9 cellular contexts compared by ENCODE assay signal in the genomic region with DNA sequence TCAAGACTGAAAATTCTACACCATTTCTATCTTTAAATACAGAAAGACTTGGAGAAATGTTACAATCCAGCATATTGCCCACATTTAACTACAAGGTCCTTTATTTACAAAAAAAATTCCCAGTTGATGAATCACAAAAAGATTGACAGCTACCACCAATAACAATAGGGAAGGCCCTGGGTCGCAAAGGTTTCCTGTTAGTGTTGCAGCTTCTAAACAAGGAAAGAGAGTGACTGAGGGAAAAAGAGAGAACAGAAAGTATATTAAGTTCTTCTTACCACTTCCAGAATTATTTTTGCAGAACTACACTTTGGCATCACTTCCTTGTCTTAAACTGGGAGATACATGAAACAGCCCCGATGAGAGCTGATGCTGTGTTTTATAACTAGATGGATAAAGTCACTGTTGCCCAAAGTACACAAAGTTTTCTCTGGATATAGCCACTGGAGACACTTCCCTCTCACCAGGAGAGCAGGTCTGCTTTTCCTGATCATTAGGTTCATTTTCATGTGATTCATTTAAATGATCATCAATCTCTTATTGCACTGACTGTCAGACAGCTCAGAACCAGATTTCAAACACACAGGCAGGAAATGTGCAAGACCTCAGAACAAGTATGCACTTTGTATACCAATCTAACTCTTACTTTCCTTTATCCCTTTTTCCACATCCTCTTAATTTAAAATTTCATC. TPM values are rescaled to one million over a fixed set of nuclear protein-coding genes. Genes with fewer than 3 reads are reported as not detected.
A peak's percentile ranks its signal among the peaks of the same experiment; 100 is the strongest.
DNase-seq lines count a peak whose midpoint lies in the region; ATAC-seq, FAIRE-seq and TF ChIP-seq lines count a peak whose summit lies in the region.
"Had no signal": no experiment of that assay in that cellular context is flagged by ENCODE, and none has a peak within 500 bp of the region (broad histone marks: within the 10 kb centered on the region; RNA-seq: fewer than 3 reads in every experiment).

No MANE protein-coding gene starts in this region.

- no peaks in the 10 kb centered on the region for H3K36me3 Mint-ChIP-seq in activated CD8-positive, alpha-beta memory T cell treated with anti-CD3 and anti-CD28 coated beads, Interleukin-2, amount 10 ng/mL, durations not matched to agents 7 days and 5 days

- H3K4me1 ChIP-seq in HUES6 (ENCODE audit: control insufficient read depth, insufficient read depth, low read length) (peaks cover 18% of the 10 kb centered on the region), HepG2 (ENCODE audit: insufficient read depth, low read length) (peaks cover 18% of the 10 kb centered on the region)

- peak overlapping the region; percentile 60 for H3K27ac ChIP-seq in HUES6 (ENCODE audit: low read depth, low read length)
- H3K27ac ChIP-seq in brain microvascular endothelial cell, result peak overlapping the region; percentile 51
- H3K27ac ChIP-seq in HepG2 (ENCODE audit: extremely low read length, insufficient read depth, low read length), result no peak overlapping the region

- peak; percentile 54; the same call in 2 of the 3 replicates for ATAC-seq in HepG2
- ATAC-seq in activated CD8-positive, alpha-beta memory T cell treated with anti-CD3 and anti-CD28 coated beads, Interleukin-2, amount 10 ng/mL, durations not matched to agents 7 days and 5 days, result no peak

- CTCF ChIA-PET in HepG2 (lab: Yijun Ruan, JAX; ENCODE audit: low intra/inter-chr PET ratio, low total read pairs), result no interaction called here
- CTCF ChIA-PET in activated CD8-positive, alpha-beta memory T cell treated with anti-CD3 and anti-CD28 coated beads, Interleukin-2, amount 10 ng/mL, durations not matched to agents 7 days and 5 days (lab: Charles Lee), result no interaction called here

- H3K9me3 Mint-ChIP-seq in activated CD8-positive, alpha-beta memory T cell treated with anti-CD3 and anti-CD28 coated beads, Interleukin-2, amount 10 ng/mL, durations not matched to agents 7 days and 5 days (ENCODE audit: low read depth), result no peaks in the 10 kb centered on the region

- POLR2A ChIA-PET in HepG2 (lab: Yijun Ruan, JAX), result interaction anchor here (1.7 kb wide), 1 partner anchor 56 kb away, joined by 5 read pairs; a partner anchor contains a TSS

- no peaks in the 10 kb centered on the region for H3K27me3 Mint-ChIP-seq in activated CD8-positive, alpha-beta memory T cell treated with anti-CD3 and anti-CD28 coated beads, Interleukin-2, amount 10 ng/mL, durations not matched to agents 7 days and 5 days

- intact Hi-C loops in HepG2 (cut with micrococcal nuclease; ENCODE audit: unreplicated experiment), result loop anchor here (5.0 kb wide), 1 partner anchor 54 kb away; no protein-coding TSS in a partner anchor

- H2AFZ ChIP-seq in HepG2 (ENCODE audit: low read length), result no peak overlapping the region

- TF ChIP-seq CTCF in brain microvascular endothelial cell (IDR thresholded peaks at IDR 0.05; ENCODE audit: low read depth, low read length, missing control alignments) (no peak), HepG2 (CRISPR knock-in tag; IDR thresholded peaks at IDR 0.05) (no peak)

- 82% methylated on average over 2 of the region's 2 CpGs for WGBS in HepG2 (ENCODE audit: low lambda C conversion rate)

- H3K4me3 Mint-ChIP-seq in activated CD8-positive, alpha-beta memory T cell treated with anti-CD3 and anti-CD28 coated beads, Interleukin-2, amount 10 ng/mL, durations not matched to agents 7 days and 5 days, result no peak overlapping the region

- no peak for TF ChIP-seq RAD21 in HepG2 (CRISPR knock-in tag; IDR thresholded peaks at IDR 0.05)

- H3K4me3 ChIP-seq in HUES6 (ENCODE audit: low read depth, low read length), result no peak overlapping the region; the same call in 1 of the 2 replicates
- H3K4me3 ChIP-seq in brain microvascular endothelial cell (ENCODE audit: low read depth, low read length), result no peak overlapping the region
- no peak overlapping the region for H3K4me3 ChIP-seq in HepG2 (replicated peaks in 1 of 3; ENCODE audit: insufficient read depth in 1 of 3, low read depth in 2 of 3, low read length in 3 of 3)
- H3K4me3 ChIP-seq: spleen had no signal

- TF ChIP-seq EP300 in HepG2 (IDR thresholded peaks at IDR 0.05; ENCODE audit: low read depth in 2 of 2, low read length in 2 of 2), result no peak
- no peak for TF ChIP-seq EP300 in HepG2 (CRISPR knock-in tag; IDR thresholded peaks at IDR 0.05; ENCODE audit: borderline replicate concordance)

- H3K9me3 ChIP-seq in HUES6 (ENCODE audit: control insufficient read depth, insufficient read depth, low read depth, low read length) (no peaks in the 10 kb centered on the region), HepG2 (ENCODE audit: low read length) (no peaks in the 10 kb centered on the region)
- H3K9me3 ChIP-seq: spleen had no signal

- in situ Hi-C loops in brain microvascular endothelial cell (cut with HindIII; ENCODE audit: low pct_ligation_motif_present, low sequenced_read_pairs), result no loop called here
- in situ Hi-C loops in HepG2 (cut with HindIII; ENCODE audit: extremely low pct_ligation_motif_present, low pct_unique_long_range_greater_than_20kb), result no loop called here

- H3K4me2 ChIP-seq in HepG2 (ENCODE audit: low read depth, low read length), result no peak overlapping the region

- peak; percentile 39 for DNase-seq in Daoy (ENCODE audit: low read depth)
- peak; percentile 42 for DNase-seq in brain microvascular endothelial cell
- peak; percentile 54 for DNase-seq in HepG2 (ENCODE audit: low spot score)
- no peak for DNase-seq in NCI-H510A (lab: John Stamatoyannopoulos, UW)
- no peak for DNase-seq in activated CD8-positive, alpha-beta memory T cell treated with anti-CD3 and anti-CD28 coated beads, Interleukin-2, amount 10 ng/mL, durations not matched to agents 7 days and 5 days
- no peak for DNase-seq in activated effector memory CD4-positive, alpha-beta T cell treated with anti-CD3 and anti-CD28 coated beads, Interleukin-2, amount 50 U/mL, for 16 hours
- no peak for DNase-seq in epidermal melanocyte (ENCODE audit: insufficient read length, low spot score)
- DNase-seq: spleen had no signal

- no peaks in the 10 kb centered on the region for H3K27me3 ChIP-seq in HUES6 (ENCODE audit: control insufficient read depth, insufficient read depth, low read length)
- no peaks in the 10 kb centered on the region for H3K27me3 ChIP-seq in brain microvascular endothelial cell (replicated peaks)
- H3K27me3 ChIP-seq in HepG2 (ENCODE audit: control insufficient read depth in 1 of 2, insufficient read depth in 2 of 2, low read length in 2 of 2), result no peaks in the 10 kb centered on the region
- H3K27me3 ChIP-seq: spleen had no signal

- TF ChIP-seq POLR2A in HepG2 (IDR thresholded peaks at IDR 0.05; ENCODE audit: insufficient read depth in 1 of 2, low read depth in 2 of 2, low read length in 2 of 2), result no peak

- no peaks in the 10 kb centered on the region for H4K20me1 ChIP-seq in HepG2 (ENCODE audit: insufficient read depth, low read length)

- peaks cover 2% of the 10 kb centered on the region for H3K4me1 Mint-ChIP-seq in activated CD8-positive, alpha-beta memory T cell treated with anti-CD3 and anti-CD28 coated beads, Interleukin-2, amount 10 ng/mL, durations not matched to agents 7 days and 5 days

- H3K27ac Mint-ChIP-seq in activated CD8-positive, alpha-beta memory T cell treated with anti-CD3 and anti-CD28 coated beads, Interleukin-2, amount 10 ng/mL, durations not matched to agents 7 days and 5 days, result no peak overlapping the region

- H3K36me3 ChIP-seq in HUES6 (ENCODE audit: control insufficient read depth, insufficient read depth, low read length) (peaks cover 10% of the 10 kb centered on the region; the same call in 1 of the 2 replicates), brain microvascular endothelial cell (replicated peaks) (no peaks in the 10 kb centered on the region), HepG2 (replicated peaks in 1 of 2; ENCODE audit: control insufficient read depth in 1 of 2, insufficient read depth in 2 of 2, low read length in 2 of 2) (peaks cover 3 to 25% of the 10 kb centered on the region in 2 experiments; a peak in 4 of 5 replicates)

- H3K9ac ChIP-seq in HUES6 (ENCODE audit: low read length), result no peak overlapping the region
- H3K9ac ChIP-seq in HepG2 (ENCODE audit: insufficient read depth, low read depth, low read length), result no peak overlapping the region

- FAIRE-seq in HepG2 (lab: Jason Lieb, UNC), result no peak

- no peaks in the 10 kb centered on the region for H3K79me2 ChIP-seq in HepG2 (ENCODE audit: insufficient read depth, low read length)

- BruUV-seq in HepG2 (replicated peaks; lab: Mats Ljungman, UMichigan), result no TSS peak

TF ChIP-seq in HepG2, 621 proteins besides CTCF, POLR2A, EP300 and RAD21 (continues in another document):
- TF ChIP-seq ZNF260 (CRISPR knock-in tag; IDR thresholded peaks at IDR 0.05; ENCODE audit: borderline replicate concordance, low read depth) (no peak), SAP130 (CRISPR knock-in tag; IDR thresholded peaks at IDR 0.05; ENCODE audit: low read depth) (0 out of 2 replicates have a peak, but pooled peaks have one; percentile 25)

RNA-seq across cellular contexts. Expression of a gene that starts 57.0 kb away (rescaled TPM):
- total RNA-seq in Daoy (2014; rRNA removed; shearing (Covaris generic)), result 4.0 and 4.6 TPM in 2 replicates
- 15.6 and 18.5 TPM in 2 replicates for total RNA-seq in HepG2 (2016; rRNA removed; fragmentation: Illumina TruSeq; extraction: Trizol)
- 3.0 and 3.5 TPM in 2 replicates for total RNA-seq in HepG2 (2016; cell fraction: cytosol; rRNA removed; fragmentation: Illumina TruSeq; extraction: Trizol; ENCODE audit: low read depth)
- 14.2 and 16.6 TPM in 2 replicates for total RNA-seq in HepG2 (2016; cell fraction: insoluble cytoplasmic fraction; rRNA removed; fragmentation: Illumina TruSeq; extraction: Trizol)
- total RNA-seq in HepG2 (2016; cell fraction: membrane; rRNA removed; fragmentation: Illumina TruSeq; extraction: Trizol), result 8.0 and 10.8 TPM in 2 replicates
- 26.4 and 27.4 TPM in 2 replicates for total RNA-seq in HepG2 (2016; cell fraction: nucleus; rRNA removed; fragmentation: Illumina TruSeq; extraction: Trizol)
- polyA plus RNA-seq in HepG2 (2011; rRNA removed), result 8.2 and 11.3 TPM in 2 replicates
- polyA plus RNA-seq in HepG2 (2011; cell fraction: cytosol; rRNA removed), result 3.1 and 5.1 TPM in 2 replicates
- polyA plus RNA-seq in HepG2 (2011; cell fraction: nucleus; rRNA removed), result 11.0 and 13.6 TPM in 2 replicates
- 14.9 and 15.7 TPM in 2 replicates for polyA plus RNA-seq in HepG2 (2012)
- polyA plus RNA-seq in HepG2 (2016; cell fraction: cytosol; fragmentation: Illumina TruSeq; extraction: Trizol; ENCODE audit: low read depth), result 2.3 and 2.4 TPM in 2 replicates
- polyA plus RNA-seq in HepG2 (2016; cell fraction: insoluble cytoplasmic fraction; fragmentation: Illumina TruSeq; extraction: Trizol; ENCODE audit: low read depth), result 25.3 and 30.9 TPM in 2 replicates
- polyA plus RNA-seq in HepG2 (2016; cell fraction: membrane; fragmentation: Illumina TruSeq; extraction: Trizol; ENCODE audit: low read depth), result 7.3 and 8.8 TPM in 2 replicates
- polyA plus RNA-seq in HepG2 (2016; cell fraction: nucleus; fragmentation: Illumina TruSeq; extraction: Trizol; ENCODE audit: insufficient read depth, low read depth), result 45.6 and 49.9 TPM in 2 replicates
- 1.8 and 4.2 TPM in 2 replicates for polyA minus RNA-seq in HepG2 (2011; rRNA and poly(A)+ RNA removed; ENCODE audit: low replicate concordance)
- 7.4 and 8.1 TPM in 2 replicates for polyA minus RNA-seq in HepG2 (2011; cell fraction: cytosol; rRNA and poly(A)+ RNA removed)
- polyA minus RNA-seq in HepG2 (2011; cell fraction: nucleus; rRNA and poly(A)+ RNA removed), result 37.4 and 38.1 TPM in 2 replicates
- not detected for total RNA-seq in activated CD8-positive, alpha-beta memory T cell treated with anti-CD3 and anti-CD28 coated beads, Interleukin-2, amount 10 ng/mL, durations not matched to agents 7 days and 5 days

Comparison
In these comparisons a context has a peak if more than half of its experiments do, and no peak if none do; other contexts are left out.
1. DNase-seq: peak in Daoy (single experiment), brain microvascular endothelial cell (single experiment) and HepG2 (single experiment); none in NCI-H510A (single experiment), activated CD8-positive, alpha-beta memory T cell treated with anti-CD3 and anti-CD28 coated beads, Interleukin-2, amount 10 ng/mL, durations not matched to agents 7 days and 5 days (single experiment), activated effector memory CD4-positive, alpha-beta T cell treated with anti-CD3 and anti-CD28 coated beads, Interleukin-2, amount 50 U/mL, for 16 hours (single experiment) and epidermal melanocyte (single experiment).